18 cellular contexts compared by ENCODE assay signal in the genomic region with DNA sequence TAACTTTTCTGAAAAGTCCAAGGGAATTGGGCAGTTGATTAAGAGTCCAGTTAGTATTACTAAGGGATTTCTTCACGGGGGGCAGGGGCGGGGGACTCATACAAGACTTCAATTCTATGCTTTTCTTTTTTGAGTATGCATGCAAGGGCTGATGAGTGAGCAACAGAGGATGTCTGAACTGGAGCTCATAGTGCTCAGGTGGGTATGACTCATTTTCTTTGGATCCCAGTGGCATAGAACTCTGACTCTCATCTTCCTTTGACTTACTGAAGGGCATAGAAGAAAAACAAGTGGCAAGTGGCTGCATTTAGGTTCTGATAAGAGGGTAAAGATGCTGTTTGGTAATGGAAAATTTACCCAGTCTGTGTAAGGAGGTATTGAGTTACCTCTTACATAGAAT.
DNase-seq lines count a peak whose midpoint lies in the region; ATAC-seq, FAIRE-seq and TF ChIP-seq lines count a peak whose summit lies in the region.
"Had no signal": no experiment of that assay in that cellular context is flagged by ENCODE, and none has a peak within 500 bp of the region (broad histone marks: within the 10 kb centered on the region; RNA-seq: fewer than 3 reads in every experiment).

No MANE protein-coding gene starts in this region.

- no peaks in the 10 kb centered on the region for H3K36me3 Mint-ChIP-seq in type B pancreatic cell

- intact Hi-C loops in Right ventricle myocardium inferior (cut with DNase I), result no loop called here

- no peak overlapping the region for H3K27ac Mint-ChIP-seq in type B pancreatic cell

- no peaks in the 10 kb centered on the region for H3K27me3 ChIP-seq in bronchial epithelial cell (ENCODE audit: control insufficient read depth, insufficient read depth, low read length)
- H3K27me3 ChIP-seq: BE2C had no signal

- FAIRE-seq in bronchial epithelial cell (lab: Jason Lieb, UNC), result no peak
- FAIRE-seq: A549, GM12878, GM18507, H54 had no signal

- H3K4me3 Mint-ChIP-seq in type B pancreatic cell, result no peak overlapping the region

- no peaks in the 10 kb centered on the region for H3K27me3 Mint-ChIP-seq in type B pancreatic cell

- H3K9me3 Mint-ChIP-seq in type B pancreatic cell, result no peaks in the 10 kb centered on the region

- peaks cover 10% of the 10 kb centered on the region for H3K4me1 Mint-ChIP-seq in type B pancreatic cell (ENCODE audit: unreplicated experiment)

- ATAC-seq in GM19023 (IDR thresholded peaks at IDR 0.05; ENCODE audit: unreplicated experiment) (no peak), Right ventricle myocardium inferior (no peak)
- ATAC-seq: A549, GM12878, HCT116 had no signal

- no peaks in the 10 kb centered on the region for H3K36me3 ChIP-seq in bronchial epithelial cell (ENCODE audit: control insufficient read depth, insufficient read depth, low read length)
- H3K36me3 ChIP-seq: BE2C had no signal

- H3K4me3 ChIP-seq in bronchial epithelial cell (ENCODE audit: low read depth, low read length), result no peak overlapping the region
- no peak overlapping the region for H3K4me3 ChIP-seq in fibroblast of mammary gland (ENCODE audit: control insufficient read depth, low read depth, low read length)
- H3K4me3 ChIP-seq: A549, GM12878, GM23248 had no signal

- no peak for TF ChIP-seq CTCF in bronchial epithelial cell (IDR thresholded peaks at IDR 0.05; ENCODE audit: insufficient read depth, low read length, severe bottlenecking)
- TF ChIP-seq CTCF in fibroblast of mammary gland (conservative IDR thresholded peaks at IDR 0.05; ENCODE audit: control insufficient read depth, insufficient read depth, low read depth, low read length), result no peak
- no peak for TF ChIP-seq CTCF in type B pancreatic cell (conservative IDR thresholded peaks at IDR 0.05)

- DNase-seq in HT1080 (ENCODE audit: low read depth) (peak; percentile 59), bronchial epithelial cell (ENCODE audit: low read depth) (peak; percentile 38), fibroblast of mammary gland (ENCODE audit: low read depth) (peak; percentile 13), renal cortical epithelial cell (ENCODE audit: low read depth) (peak; percentile 68), Right ventricle myocardium inferior (ENCODE audit: missing footprints) (no peak), type B pancreatic cell (ENCODE audit: extremely low spot score, unreplicated experiment) (no peak)
- no peak for DNase-seq in activated CD4-positive, alpha-beta T cell treated with anti-CD3 and anti-CD28 coated beads for 1 hour
- DNase-seq: BE2C, Calu3, DMS79, GM23248, IMR-90 had no signal

Comparison
In these comparisons a context has a peak if more than half of its experiments do, and no peak if none do; other contexts are left out.
1. DNase-seq: peak in HT1080 (single experiment), bronchial epithelial cell (single experiment), fibroblast of mammary gland (single experiment) and renal cortical epithelial cell (single experiment); none in activated CD4-positive, alpha-beta T cell treated with anti-CD3 and anti-CD28 coated beads for 1 hour (single experiment), Right ventricle myocardium inferior (single experiment) and type B pancreatic cell (single experiment).